In genomic region chr17:2602597-2603017, GRCh38 we compare ENCODE assay signal across 11 cellular contexts. TPM values are rescaled to one million over a fixed set of nuclear protein-coding genes. Genes with fewer than 3 reads are reported as not detected.
A peak's percentile ranks its signal among the peaks of the same experiment; 100 is the strongest.
DNase-seq lines count a peak whose midpoint lies in the region; ATAC-seq and TF ChIP-seq lines count a peak whose summit lies in the region.
"Had no signal": no experiment of that assay in that cellular context is flagged by ENCODE, and none has a peak within 500 bp of the region (broad histone marks: within the 10 kb centered on the region; RNA-seq: fewer than 3 reads in every experiment).

No MANE protein-coding gene starts in this region.

- WGBS in sigmoid colon, 2 donors, result 11 to 42% methylated on average over 6 of the region's 6 CpGs

- TF ChIP-seq CTCF in CD14-positive monocyte (IDR thresholded peaks at IDR 0.05), result no peak
- TF ChIP-seq CTCF in lower lobe of right lung (IDR thresholded peaks at IDR 0.05), result no peak
- TF ChIP-seq CTCF in GM23338 (conservative IDR thresholded peaks at IDR 0.05; ENCODE audit: low read depth in 2 of 2), result no peak
- no peak for TF ChIP-seq CTCF in sigmoid colon (IDR thresholded peaks at IDR 0.05)

- peaks cover 100% of the 10 kb centered on the region for H3K79me2 ChIP-seq in GM23338 (replicated peaks; ENCODE audit: insufficient read depth)

- H3F3A ChIP-seq in GM23338 (replicated peaks; ENCODE audit: low read depth), result no peaks in the 10 kb centered on the region

- H3K27me3 ChIP-seq in lower lobe of right lung (ENCODE audit: low read depth) (no peaks in the 10 kb centered on the region), GM23338 (ENCODE audit: insufficient read depth) (no peaks in the 10 kb centered on the region), sigmoid colon (no peaks in the 10 kb centered on the region)
- H3K27me3 ChIP-seq: right atrium auricular region had no signal

- CTCF ChIA-PET in activated CD8-positive, alpha-beta T cell treated with anti-CD3 and anti-CD28 coated beads, Interleukin-2, amount 10 ng/mL, durations not matched to agents 7 days and 5 days (lab: Charles Lee), result no interaction called here

- TF ChIP-seq EP300 in sigmoid colon (IDR thresholded peaks at IDR 0.05), result no peak

- no peak for TF ChIP-seq POLR2A in sigmoid colon (IDR thresholded peaks at IDR 0.05)

- H3K36me3 Mint-ChIP-seq in CD14-positive monocyte (peaks cover 9 to 27% of the 10 kb centered on the region in 2 donors), GM23338 (ENCODE audit: low read depth) (peaks cover 6% of the 10 kb centered on the region; the same call in 2 of the 3 replicates)
- peaks cover 18% of the 10 kb centered on the region for H3K36me3 Mint-ChIP-seq in activated CD8-positive, alpha-beta T cell treated with anti-CD3 and anti-CD28 coated beads, Interleukin-2, amount 10 ng/mL, durations not matched to agents 7 days and 5 days (ENCODE audit: low read depth)

- intact Hi-C loops in CD14-positive monocyte (cut with micrococcal nuclease), result no loop called here
- intact Hi-C loops in lower lobe of right lung (cut with DNase I), result no loop called here
- intact Hi-C loops in sigmoid colon (cut with DNase I), result loop anchor here (10.0 kb wide), 1 partner anchor 52 kb away; no protein-coding TSS in a partner anchor

- H3K4me3 Mint-ChIP-seq in CD14-positive monocyte (no peak overlapping the region), GM23338 (no peak overlapping the region)
- no peak overlapping the region for H3K4me3 Mint-ChIP-seq in activated CD8-positive, alpha-beta T cell treated with anti-CD3 and anti-CD28 coated beads, Interleukin-2, amount 10 ng/mL, durations not matched to agents 7 days and 5 days

- ATAC-seq in activated CD8-positive, alpha-beta T cell treated with anti-CD3 and anti-CD28 coated beads, Interleukin-2, amount 10 ng/mL, durations not matched to agents 7 days and 5 days, result peak; percentile 44
- ATAC-seq in lower lobe of right lung (peak; percentile 84 to 93), GM23338 (no peak; the same call in 2 of the 3 replicates)

- H3K4me2 ChIP-seq in GM23338, result no peak overlapping the region

- H3K4me3 ChIP-seq in lower lobe of right lung (no peak overlapping the region), GM23338 (no peak overlapping the region), sigmoid colon (no peak overlapping the region)
- H3K4me3 ChIP-seq: right atrium auricular region had no signal

- no peaks in the 10 kb centered on the region for H3K27me3 Mint-ChIP-seq in CD14-positive monocyte (ENCODE audit: low read depth in 3 of 3)
- H3K27me3 Mint-ChIP-seq in activated CD8-positive, alpha-beta T cell treated with anti-CD3 and anti-CD28 coated beads, Interleukin-2, amount 10 ng/mL, durations not matched to agents 7 days and 5 days (ENCODE audit: low read depth), result no peaks in the 10 kb centered on the region
- peaks cover 4% of the 10 kb centered on the region for H3K27me3 Mint-ChIP-seq in GM23338 (ENCODE audit: insufficient read depth, low read depth, poor library complexity)

- H4K20me1 ChIP-seq in GM23338 (replicated peaks; ENCODE audit: insufficient read depth), result peaks cover 86% of the 10 kb centered on the region

- no peak for DNase-seq in CD14-positive monocyte (ENCODE audit: low spot score)
- peak; percentile 86 for DNase-seq in DMS79 treated with DMSO at 0.1 percent for 48 hours (lab: John Stamatoyannopoulos, UW)
- DNase-seq in activated CD8-positive, alpha-beta T cell treated with anti-CD3 and anti-CD28 coated beads, Interleukin-2, amount 10 ng/mL, durations not matched to agents 7 days and 5 days, result no peak
- DNase-seq in lower lobe of right lung, result no peak
- DNase-seq in GM23338 (ENCODE audit: low spot score), result no peak
- no peak for DNase-seq in ACHN
- no peak for DNase-seq in sigmoid colon
- DNase-seq in NCI-H1930 (lab: John Stamatoyannopoulos, UW), result no peak
- DNase-seq: NCI-H2227 treated with DMSO at 0.1 percent for 48 hours had no signal

- no peak overlapping the region for H3K27ac ChIP-seq in lower lobe of right lung
- H3K27ac ChIP-seq in GM23338 (ENCODE audit: low read depth), result no peak overlapping the region
- H3K27ac ChIP-seq in sigmoid colon, result peak overlapping the region in 1 of 4 donors; percentile 24
- H3K27ac ChIP-seq: right atrium auricular region had no signal

- in situ Hi-C loops in ACHN (cut with HindIII; ENCODE audit: low pct_ligation_motif_present, low pct_unique_long_range_greater_than_20kb, low sequenced_read_pairs), result loop anchor here (25.0 kb wide), 1 partner anchor 115 kb away; no protein-coding TSS in a partner anchor

- H3K27ac Mint-ChIP-seq in CD14-positive monocyte, result peak overlapping the region in 5 of 7 donors; percentile 0 to 52 (median 13)
- no peak overlapping the region for H3K27ac Mint-ChIP-seq in activated CD8-positive, alpha-beta T cell treated with anti-CD3 and anti-CD28 coated beads, Interleukin-2, amount 10 ng/mL, durations not matched to agents 7 days and 5 days
- no peak overlapping the region for H3K27ac Mint-ChIP-seq in GM23338

- H3K9me3 ChIP-seq in lower lobe of right lung (no peaks in the 10 kb centered on the region), sigmoid colon (no peaks in the 10 kb centered on the region)
- H3K9me3 ChIP-seq: Caco-2, right atrium auricular region had no signal

- H3K4me1 ChIP-seq in lower lobe of right lung (peaks cover 69% of the 10 kb centered on the region), GM23338 (ENCODE audit: insufficient read depth) (peaks cover 26% of the 10 kb centered on the region), sigmoid colon (peaks cover 0 to 84% (median 69%) of the 10 kb centered on the region in 4 donors)

- H3K36me3 ChIP-seq in lower lobe of right lung (no peaks in the 10 kb centered on the region), GM23338 (ENCODE audit: insufficient read depth) (no peaks in the 10 kb centered on the region), sigmoid colon (no peaks in the 10 kb centered on the region)
- H3K36me3 ChIP-seq: right atrium auricular region had no signal

- POLR2A ChIA-PET in activated CD8-positive, alpha-beta T cell treated with anti-CD3 and anti-CD28 coated beads, Interleukin-2, amount 10 ng/mL, durations not matched to agents 7 days and 5 days (lab: Charles Lee), result no interaction called here

- H2AFZ ChIP-seq in GM23338, result no peak overlapping the region

- H3K4me1 Mint-ChIP-seq in CD14-positive monocyte (peaks cover 25% of the 10 kb centered on the region), GM23338 (peaks cover 26% of the 10 kb centered on the region)
- peaks cover 40% of the 10 kb centered on the region for H3K4me1 Mint-ChIP-seq in activated CD8-positive, alpha-beta T cell treated with anti-CD3 and anti-CD28 coated beads, Interleukin-2, amount 10 ng/mL, durations not matched to agents 7 days and 5 days (ENCODE audit: low read depth)

- no peaks in the 10 kb centered on the region for H3K9me2 ChIP-seq in GM23338 (ENCODE audit: insufficient read depth)

- H3K9me3 Mint-ChIP-seq in CD14-positive monocyte, result no peaks in the 10 kb centered on the region
- H3K9me3 Mint-ChIP-seq in activated CD8-positive, alpha-beta T cell treated with anti-CD3 and anti-CD28 coated beads, Interleukin-2, amount 10 ng/mL, durations not matched to agents 7 days and 5 days (ENCODE audit: insufficient read depth), result no peaks in the 10 kb centered on the region
- no peaks in the 10 kb centered on the region for H3K9me3 Mint-ChIP-seq in GM23338

TF ChIP-seq in GM23338, 12 proteins besides CTCF, POLR2A, EP300 and RAD21 (continues in another document):
- no peak for TF ChIP-seq EZH2 (IDR thresholded peaks at IDR 0.05; ENCODE audit: low read depth, unreplicated experiment)
- TF ChIP-seq, protein P1, sequence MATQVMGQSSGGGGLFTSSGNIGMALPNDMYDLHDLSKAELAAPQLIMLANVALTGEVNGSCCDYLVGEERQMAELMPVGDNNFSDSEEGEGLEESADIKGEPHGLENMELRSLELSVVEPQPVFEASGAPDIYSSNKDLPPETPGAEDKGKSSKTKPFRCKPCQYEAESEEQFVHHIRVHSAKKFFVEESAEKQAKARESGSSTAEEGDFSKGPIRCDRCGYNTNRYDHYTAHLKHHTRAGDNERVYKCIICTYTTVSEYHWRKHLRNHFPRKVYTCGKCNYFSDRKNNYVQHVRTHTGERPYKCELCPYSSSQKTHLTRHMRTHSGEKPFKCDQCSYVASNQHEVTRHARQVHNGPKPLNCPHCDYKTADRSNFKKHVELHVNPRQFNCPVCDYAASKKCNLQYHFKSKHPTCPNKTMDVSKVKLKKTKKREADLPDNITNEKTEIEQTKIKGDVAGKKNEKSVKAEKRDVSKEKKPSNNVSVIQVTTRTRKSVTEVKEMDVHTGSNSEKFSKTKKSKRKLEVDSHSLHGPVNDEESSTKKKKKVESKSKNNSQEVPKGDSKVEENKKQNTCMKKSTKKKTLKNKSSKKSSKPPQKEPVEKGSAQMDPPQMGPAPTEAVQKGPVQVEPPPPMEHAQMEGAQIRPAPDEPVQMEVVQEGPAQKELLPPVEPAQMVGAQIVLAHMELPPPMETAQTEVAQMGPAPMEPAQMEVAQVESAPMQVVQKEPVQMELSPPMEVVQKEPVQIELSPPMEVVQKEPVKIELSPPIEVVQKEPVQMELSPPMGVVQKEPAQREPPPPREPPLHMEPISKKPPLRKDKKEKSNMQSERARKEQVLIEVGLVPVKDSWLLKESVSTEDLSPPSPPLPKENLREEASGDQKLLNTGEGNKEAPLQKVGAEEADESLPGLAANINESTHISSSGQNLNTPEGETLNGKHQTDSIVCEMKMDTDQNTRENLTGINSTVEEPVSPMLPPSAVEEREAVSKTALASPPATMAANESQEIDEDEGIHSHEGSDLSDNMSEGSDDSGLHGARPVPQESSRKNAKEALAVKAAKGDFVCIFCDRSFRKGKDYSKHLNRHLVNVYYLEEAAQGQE (IDR thresholded peaks at IDR 0.05; ENCODE audit: unreplicated experiment), result no peak
- no peak for TF ChIP-seq EZH2phosphoT487 (IDR thresholded peaks at IDR 0.05; ENCODE audit: unreplicated experiment)
- TF ChIP-seq CREB1 (CRISPR knock-in tag; IDR thresholded peaks at IDR 0.05; ENCODE audit: low read depth), result no peak
- TF ChIP-seq NANOG (IDR thresholded peaks at IDR 0.05; ENCODE audit: borderline replicate concordance), result no peak

RNA-seq across cellular contexts. Expression of gene PAFAH1B1, which starts 9.2 kb away (rescaled TPM):
- polyA plus RNA-seq in CD14-positive monocyte, result 10 to 100 TPM in 1 of 2 donors, 1 to 10 TPM in 1; 9.1 to 17.1 TPM
- 100 to 1,000 TPM; 164 to 173 TPM for total RNA-seq in activated CD8-positive, alpha-beta T cell treated with anti-CD3 and anti-CD28 coated beads, Interleukin-2, amount 10 ng/mL, durations not matched to agents 7 days and 5 days
- total RNA-seq in lower lobe of right lung, result 129 TPM
- total RNA-seq in GM23338 (2014; rRNA removed; shearing (Covaris generic)), result 68.5 and 69.9 TPM in 2 replicates
- polyA plus RNA-seq in GM23338 (2016; fragmentation: Nextera tagmentation; extraction: Ambion mirVana), result 71.7 and 84.4 TPM in 2 replicates
- 100 to 1,000 TPM in 3 of 4 donors, 10 to 100 TPM in 1; 97.6 to 139 (median 106) TPM for total RNA-seq in sigmoid colon
- 10 to 100 TPM; 35.4 to 63.8 (median 53.4) TPM for polyA plus RNA-seq in sigmoid colon

Comparison
In these comparisons a context has a peak if more than half of its experiments do, and no peak if none do; other contexts are left out.
1. H3K27ac Mint-ChIP-seq: peak in CD14-positive monocyte (5 of 7); none in activated CD8-positive, alpha-beta T cell treated with anti-CD3 and anti-CD28 coated beads, Interleukin-2, amount 10 ng/mL, durations not matched to agents 7 days and 5 days (single experiment) and GM23338 (single experiment).